ENCODE assay signal across 14 cellular contexts in the genomic region with DNA sequence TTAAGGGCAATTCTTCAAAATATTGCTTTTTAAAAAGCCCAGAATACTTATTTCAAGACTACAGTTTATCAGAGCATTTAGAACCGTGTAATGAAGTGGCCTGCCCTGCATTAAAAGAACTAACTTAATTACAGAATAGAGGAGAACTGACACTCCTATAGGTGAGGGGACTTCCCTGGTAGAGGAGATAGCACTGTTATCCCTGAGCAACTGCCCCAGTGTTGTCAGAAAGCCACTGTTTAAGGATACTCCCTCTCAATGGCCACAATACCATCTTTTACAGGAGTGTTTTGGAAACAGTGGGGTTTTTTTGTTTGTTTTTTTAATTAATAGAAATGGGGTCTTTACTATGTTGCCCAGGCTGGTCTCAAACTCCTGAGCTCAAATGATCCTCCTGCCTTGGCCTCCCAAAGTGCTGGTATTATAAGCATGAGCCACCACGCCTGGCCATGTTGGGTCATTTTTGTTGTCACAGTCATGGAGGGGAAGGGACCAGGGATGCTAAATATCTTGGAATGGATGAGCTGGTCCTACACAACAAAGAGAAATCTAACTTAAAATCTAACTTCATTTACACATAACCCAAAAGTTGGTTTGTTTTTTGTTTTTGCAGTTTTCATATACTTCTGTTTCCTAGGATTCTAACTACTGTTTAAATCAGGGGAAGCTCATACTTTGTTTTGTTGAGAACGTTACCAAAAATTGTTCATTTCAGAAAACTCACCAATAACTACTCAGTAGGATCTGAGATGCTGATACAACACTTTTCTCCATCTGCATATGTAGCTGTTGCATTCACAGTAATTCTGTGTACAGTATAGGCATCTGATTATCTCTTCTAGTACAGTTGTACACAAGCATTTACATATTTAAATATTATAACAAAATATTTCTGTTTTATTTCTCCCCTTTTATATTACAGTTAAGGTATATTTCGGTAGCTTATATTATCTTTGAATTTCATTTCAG. TPM values are rescaled to one million over a fixed set of nuclear protein-coding genes. Genes with fewer than 3 reads are reported as not detected.
DNase-seq lines count a peak whose midpoint lies in the region; ATAC-seq and TF ChIP-seq lines count a peak whose summit lies in the region.
"Had no signal": no experiment of that assay in that cellular context is flagged by ENCODE, and none has a peak within 500 bp of the region (broad histone marks: within the 10 kb centered on the region; RNA-seq: fewer than 3 reads in every experiment).

No MANE protein-coding gene starts in this region.

- POLR2A ChIA-PET in Panc1 (lab: Charles Lee), result interaction anchor here (0.7 kb wide), 1 partner anchor 123 kb away, joined by 3 read pairs; no protein-coding TSS in a partner anchor

- no peak for TF ChIP-seq CTCF in Panc1 (IDR thresholded peaks at IDR 0.05)
- TF ChIP-seq CTCF in chondrocyte (IDR thresholded peaks at IDR 0.05), result no peak

- H3K36me3 Mint-ChIP-seq in activated T-cell treated with anti-CD3 and anti-CD28 coated beads, Interleukin-2, amount 50 U/mL, for 24 hours (ENCODE audit: low read depth), result peaks cover 97% of the 10 kb centered on the region
- H3K36me3 Mint-ChIP-seq in chondrocyte (ENCODE audit: low read depth), result peaks cover 21% of the 10 kb centered on the region

- H3K9me3 Mint-ChIP-seq in activated T-cell treated with anti-CD3 and anti-CD28 coated beads, Interleukin-2, amount 50 U/mL, for 24 hours, result no peaks in the 10 kb centered on the region
- H3K9me3 Mint-ChIP-seq in chondrocyte (ENCODE audit: low read depth), result no peaks in the 10 kb centered on the region

- intact Hi-C loops in Panc1 (cut with micrococcal nuclease; ENCODE audit: unreplicated experiment), result no loop called here

- BruUV-seq in Panc1 (replicated peaks; lab: Mats Ljungman, UMichigan), result no TSS peak

- H3K4me1 ChIP-seq in Panc1 (ENCODE audit: control insufficient read depth, insufficient read depth, low read length), result peaks cover 34% of the 10 kb centered on the region

- peak overlapping the region; percentile 99 for H3K27ac Mint-ChIP-seq in activated T-cell treated with anti-CD3 and anti-CD28 coated beads, Interleukin-2, amount 50 U/mL, for 24 hours
- peak overlapping the region; percentile 8 for H3K27ac Mint-ChIP-seq in chondrocyte (ENCODE audit: unreplicated experiment)

- peak overlapping the region; percentile 98 for H3K27ac ChIP-seq in Panc1 (ENCODE audit: low read length)
- H3K27ac ChIP-seq: left ventricle myocardium inferior had no signal

- peaks cover 14% of the 10 kb centered on the region for H3K36me3 ChIP-seq in Panc1 (ENCODE audit: control insufficient read depth, insufficient read depth, low read length)

- peaks cover 49% of the 10 kb centered on the region for H3K4me1 Mint-ChIP-seq in activated T-cell treated with anti-CD3 and anti-CD28 coated beads, Interleukin-2, amount 50 U/mL, for 24 hours (ENCODE audit: low read depth)
- peaks cover 40% of the 10 kb centered on the region for H3K4me1 Mint-ChIP-seq in chondrocyte (ENCODE audit: low read depth)

- H3K27me3 Mint-ChIP-seq in activated T-cell treated with anti-CD3 and anti-CD28 coated beads, Interleukin-2, amount 50 U/mL, for 24 hours, result no peaks in the 10 kb centered on the region
- no peaks in the 10 kb centered on the region for H3K27me3 Mint-ChIP-seq in chondrocyte (ENCODE audit: low read depth)

- H3K9me3 ChIP-seq in Panc1 (ENCODE audit: control insufficient read depth, insufficient read depth, low read depth, low read length), result no peaks in the 10 kb centered on the region
- H3K9me3 ChIP-seq: left ventricle myocardium inferior had no signal

- CTCF ChIA-PET in Panc1 (lab: Charles Lee), result interaction anchor here (1.0 to 1.3 kb wide), 3 partner anchors 9 to 269 kb away, joined by 3 to 6 read pairs (median 3); no protein-coding TSS in a partner anchor

- no peak for DNase-seq in activated T-cell treated with anti-CD3 and anti-CD28 coated beads, Interleukin-2, amount 50 U/mL, for 24 hours
- DNase-seq in activated T-cell treated with anti-CD3 and anti-CD28 coated beads for 4 hours, result no peak
- DNase-seq in Panc1 (ENCODE audit: low read depth, low spot score), result no peak
- no peak for DNase-seq in chondrocyte (ENCODE audit: low spot score)
- DNase-seq in stimulated activated CD8-positive, alpha-beta memory T cell treated with anti-CD3 and anti-CD28 coated beads, Interleukin-4, amount 100 ng/mL, for 48 hours, result peak; percentile 18
- no peak for DNase-seq in H4 (ENCODE audit: low spot score)
- DNase-seq in NCI-H69 (lab: John Stamatoyannopoulos, UW), result no peak
- DNase-seq: activated gamma-delta T cell treated with Interleukin-2 at 50 U/mL for 16 hours, left ventricle myocardium inferior, NCI-H1105, NCI-H446 treated with DMSO at 0.1 percent for 48 hours, nucleus accumbens had no signal

- ATAC-seq in Panc1, result no peak
- ATAC-seq in GM18520 (IDR thresholded peaks at IDR 0.05; ENCODE audit: unreplicated experiment), result no peak
- ATAC-seq: esophagus mucosa had no signal

- in situ Hi-C loops in Panc1 (cut with HindIII; ENCODE audit: low pct_unique_long_range_greater_than_20kb, low sequenced_read_pairs), result no loop called here

- peak overlapping the region; percentile 97 for H3K4me3 Mint-ChIP-seq in activated T-cell treated with anti-CD3 and anti-CD28 coated beads, Interleukin-2, amount 50 U/mL, for 24 hours
- no peak overlapping the region for H3K4me3 Mint-ChIP-seq in chondrocyte (ENCODE audit: unreplicated experiment)

- H3K4me3 ChIP-seq in Panc1 (ENCODE audit: low read depth in 2 of 2, low read length in 2 of 2), result no peak overlapping the region
- H3K4me3 ChIP-seq: left ventricle myocardium inferior had no signal

- H3K27me3 ChIP-seq in Panc1 (ENCODE audit: control insufficient read depth, insufficient read depth, low read length), result no peaks in the 10 kb centered on the region

RNA-seq across cellular contexts. Expression of a gene that starts 8.1 kb away (rescaled TPM):
- 1,115 TPM for total RNA-seq in Panc1 (2021; ENCODE audit: unreplicated experiment)
- polyA plus RNA-seq in Panc1 (2012; ENCODE audit: insufficient read length), result 3,180 TPM
- total RNA-seq in chondrocyte, result 546 to 709 TPM (median 571 TPM) in 3 replicates
- 1,580 and 1,699 TPM in 2 replicates for total RNA-seq in H4 (2014; rRNA removed; shearing (Covaris generic))

RNA-seq across cellular contexts. Expression of a gene that starts 8.2 kb away (rescaled TPM):
- total RNA-seq in Panc1 (2021; ENCODE audit: unreplicated experiment), result 30.4 TPM
- polyA plus RNA-seq in Panc1 (2012; ENCODE audit: insufficient read length), result 17.9 TPM
- 5.3 to 7.2 TPM (median 5.9 TPM) in 3 replicates for total RNA-seq in chondrocyte
- total RNA-seq in H4 (2014; rRNA removed; shearing (Covaris generic)), result 1.8 and 3.4 TPM in 2 replicates
